Comparison of ENCODE assay signal across 23 cellular contexts in genomic region chr2:166282178-166282577, GRCh38.
"Had no signal": no experiment of that assay in that cellular context is flagged by ENCODE, and none has a peak within 500 bp of the region (broad histone marks: within the 10 kb centered on the region; RNA-seq: fewer than 3 reads in every experiment).

No MANE protein-coding gene starts in this region.

- H3K27me3 ChIP-seq: right atrium auricular region, tibial nerve, uterus had no signal

- H3K27ac ChIP-seq: right atrium auricular region, skin epidermis, tibial nerve, uterus had no signal

- H3K4me1 Mint-ChIP-seq: activated CD4-positive, alpha-beta T cell treated with anti-CD3 and anti-CD28 coated beads for 36 hours; activated CD8-positive, alpha-beta memory T cell treated with anti-CD3 and anti-CD28 coated beads, Interleukin-2, amount 10 ng/mL, durations not matched to agents 7 days and 5 days; activated naive CD8-positive, alpha-beta T cell treated with anti-CD3 and anti-CD28 coated beads, Interleukin-2, amount 50 U/mL, for 24 hours; immature natural killer cell; nephron had no signal

- H3K4me3 ChIP-seq: right atrium auricular region, skin epidermis, tibial nerve, uterus had no signal

- ATAC-seq: activated CD4-positive, alpha-beta T cell treated with anti-CD3 and anti-CD28 coated beads for 36 hours; activated CD8-positive, alpha-beta memory T cell treated with anti-CD3 and anti-CD28 coated beads, Interleukin-2, amount 10 ng/mL, durations not matched to agents 7 days and 5 days; activated naive CD8-positive, alpha-beta T cell treated with anti-CD3 and anti-CD28 coated beads, Interleukin-2, amount 50 U/mL, for 24 hours had no signal

- H3K9me3 ChIP-seq: right atrium auricular region, tibial nerve, uterus had no signal

- H3K27me3 Mint-ChIP-seq: activated CD4-positive, alpha-beta memory T cell treated with anti-CD3 and anti-CD28 coated beads for 36 hours; activated CD4-positive, alpha-beta T cell treated with anti-CD3 and anti-CD28 coated beads for 36 hours; activated CD8-positive, alpha-beta memory T cell treated with anti-CD3 and anti-CD28 coated beads, Interleukin-2, amount 10 ng/mL, durations not matched to agents 7 days and 5 days; activated naive CD8-positive, alpha-beta T cell treated with anti-CD3 and anti-CD28 coated beads, Interleukin-2, amount 50 U/mL, for 24 hours; progenitor cell of endocrine pancreas had no signal

- H3K36me3 ChIP-seq: right atrium auricular region, uterus had no signal

- H3K27ac Mint-ChIP-seq: activated CD4-positive, alpha-beta memory T cell treated with anti-CD3 and anti-CD28 coated beads for 36 hours; activated CD4-positive, alpha-beta T cell treated with anti-CD3 and anti-CD28 coated beads for 36 hours; activated CD8-positive, alpha-beta memory T cell treated with anti-CD3 and anti-CD28 coated beads, Interleukin-2, amount 10 ng/mL, durations not matched to agents 7 days and 5 days; activated naive CD4-positive, alpha-beta T cell treated with anti-CD3 and anti-CD28 coated beads for 36 hours; activated naive CD8-positive, alpha-beta T cell treated with anti-CD3 and anti-CD28 coated beads, Interleukin-2, amount 50 U/mL, for 24 hours; activated T-helper 2 cell treated with anti-CD3 and anti-CD28 coated beads, Interferon-gamma antibody, Interleukin-2, Interleukin-4, amounts not matched to agents 10 μg/mL and 5 μg/mL and 100 μg/mL, durations not matched to agents 14 hours and 24 hours and 36 hours; immature natural killer cell; nephron; progenitor cell of endocrine pancreas had no signal

- DNase-seq: activated CD4-positive, alpha-beta memory T cell treated with anti-CD3 and anti-CD28 coated beads for 36 hours; activated CD4-positive, alpha-beta T cell treated with anti-CD3 and anti-CD28 coated beads for 36 hours; activated CD8-positive, alpha-beta memory T cell treated with anti-CD3 and anti-CD28 coated beads, Interleukin-2, amount 10 ng/mL, durations not matched to agents 7 days and 5 days; activated naive CD4-positive, alpha-beta T cell treated with anti-CD3 and anti-CD28 coated beads for 36 hours; activated naive CD8-positive, alpha-beta T cell treated with anti-CD3 and anti-CD28 coated beads, Interleukin-2, amount 50 U/mL, for 24 hours; activated T-cell treated with anti-CD3 and anti-CD28 coated beads, Interleukin-2, amount 50 U/mL, for 1 hour; aorta; effector CD8-positive, alpha-beta T cell; foreskin fibroblast; head of caudate nucleus; immature natural killer cell; occipital lobe; stimulated activated CD4-positive, alpha-beta T cell treated with anti-CD3 and anti-CD28 coated beads, Interleukin-4, amount 100 ng/mL, for 4 hours; stimulated activated CD8-positive, alpha-beta memory T cell treated with anti-CD3 and anti-CD28 coated beads, Interleukin-4, amount 100 ng/mL, for 48 hours; stimulated activated naive CD4-positive, alpha-beta T cell treated with Interleukin-2 at 50 U/mL for 16 hours; substantia nigra; uterus had no signal

- H3K36me3 Mint-ChIP-seq: activated CD4-positive, alpha-beta memory T cell treated with anti-CD3 and anti-CD28 coated beads for 36 hours; activated CD8-positive, alpha-beta memory T cell treated with anti-CD3 and anti-CD28 coated beads, Interleukin-2, amount 10 ng/mL, durations not matched to agents 7 days and 5 days; immature natural killer cell had no signal

- H3K4me1 ChIP-seq: right atrium auricular region, tibial nerve, uterus had no signal

- H3K4me3 Mint-ChIP-seq: activated CD4-positive, alpha-beta memory T cell treated with anti-CD3 and anti-CD28 coated beads for 36 hours; activated CD4-positive, alpha-beta T cell treated with anti-CD3 and anti-CD28 coated beads for 36 hours; activated CD8-positive, alpha-beta memory T cell treated with anti-CD3 and anti-CD28 coated beads, Interleukin-2, amount 10 ng/mL, durations not matched to agents 7 days and 5 days; activated naive CD4-positive, alpha-beta T cell treated with anti-CD3 and anti-CD28 coated beads for 36 hours; activated naive CD8-positive, alpha-beta T cell treated with anti-CD3 and anti-CD28 coated beads, Interleukin-2, amount 50 U/mL, for 24 hours; immature natural killer cell; nephron had no signal

- H3K9me3 Mint-ChIP-seq: activated CD4-positive, alpha-beta memory T cell treated with anti-CD3 and anti-CD28 coated beads for 36 hours; activated naive CD4-positive, alpha-beta T cell treated with anti-CD3 and anti-CD28 coated beads for 36 hours; activated naive CD8-positive, alpha-beta T cell treated with anti-CD3 and anti-CD28 coated beads, Interleukin-2, amount 50 U/mL, for 24 hours; activated T-helper 2 cell treated with anti-CD3 and anti-CD28 coated beads, Interferon-gamma antibody, Interleukin-2, Interleukin-4, amounts not matched to agents 10 μg/mL and 5 μg/mL and 100 μg/mL, durations not matched to agents 14 hours and 24 hours and 36 hours; nephron had no signal
